27 cellular contexts compared by ENCODE assay signal in genomic region chr17:45255358-45255757, GRCh38. TPM values are rescaled to one million over a fixed set of nuclear protein-coding genes. Genes with fewer than 3 reads are reported as not detected.
DNase-seq lines count a peak whose midpoint lies in the region; ATAC-seq, FAIRE-seq and TF ChIP-seq lines count a peak whose summit lies in the region.
"Had no signal": no experiment of that assay in that cellular context is flagged by ENCODE, and none has a peak within 500 bp of the region (broad histone marks: within the 10 kb centered on the region; RNA-seq: fewer than 3 reads in every experiment).

No MANE protein-coding gene starts in this region.

- H3K4me1 Mint-ChIP-seq in WTC11 = peaks cover 16% of the 10 kb centered on the region

- H3K9me1 ChIP-seq in K562 (ENCODE audit: control insufficient read depth, insufficient read depth, low read length) = no peaks in the 10 kb centered on the region

- H3K4me2 ChIP-seq in HepG2 (ENCODE audit: low read depth, low read length) = no peak overlapping the region
- H3K4me2 ChIP-seq in K562 (ENCODE audit: insufficient read depth, low read length) = no peak overlapping the region

- in situ Hi-C loops in HepG2 (cut with HindIII; ENCODE audit: extremely low pct_ligation_motif_present, low pct_unique_long_range_greater_than_20kb) = no loop called here
- in situ Hi-C loops in K562 (cut with MboI) = no loop called here

- H3K36me3 ChIP-seq in HepG2 (replicated peaks in 1 of 2; ENCODE audit: control insufficient read depth in 1 of 2, insufficient read depth in 2 of 2, low read length in 2 of 2) (no peaks in the 10 kb centered on the region), right lobe of liver (no peaks in the 10 kb centered on the region), K562 (ENCODE audit: control insufficient read depth, insufficient read depth, low read length) (peaks cover 10% of the 10 kb centered on the region; the same call in 2 of the 3 replicates)
- H3K36me3 ChIP-seq: upper lobe of left lung had no signal

- no peak overlapping the region for H2AFZ ChIP-seq in HepG2 (ENCODE audit: low read length)
- no peak overlapping the region for H2AFZ ChIP-seq in K562 (ENCODE audit: low read depth, low read length)

- H3K4me1 ChIP-seq in HepG2 (ENCODE audit: insufficient read depth, low read length) (no peaks in the 10 kb centered on the region), right lobe of liver (no peaks in the 10 kb centered on the region), K562 (replicated peaks in 1 of 2; ENCODE audit: control insufficient read depth in 2 of 2, insufficient read depth in 2 of 2, low read length in 2 of 2) (peaks cover 43 to 65% of the 10 kb centered on the region in 2 experiments)

- no peak for TF ChIP-seq EP300 in HepG2 (IDR thresholded peaks at IDR 0.05; ENCODE audit: low read depth in 2 of 2, low read length in 2 of 2)
- no peak for TF ChIP-seq EP300 in HepG2 (CRISPR knock-in tag; IDR thresholded peaks at IDR 0.05; ENCODE audit: borderline replicate concordance)
- TF ChIP-seq EP300 in K562 (IDR thresholded peaks at IDR 0.05; ENCODE audit: low read length) = no peak

- CTCF ChIA-PET in HepG2 (lab: Yijun Ruan, JAX; ENCODE audit: low intra/inter-chr PET ratio, low total read pairs) = no interaction called here
- CTCF ChIA-PET in WTC11 (lab: Charles Lee) = interaction anchor here (1.2 to 4.9 kb wide), 7 partner anchors 8 to 176 kb away, joined by 3 to 32 read pairs (median 12); partner anchors contain the start of gene ACBD4
- CTCF ChIA-PET in K562 (lab: Yijun Ruan, JAX; ENCODE audit: low intra/inter-chr PET ratio) = no interaction called here

- H3K27ac ChIP-seq in HepG2 (ENCODE audit: extremely low read length, insufficient read depth, low read length) (no peak overlapping the region), right lobe of liver (no peak overlapping the region), K562 (ENCODE audit: extremely low read depth, low read depth, low read length) (no peak overlapping the region)
- H3K27ac ChIP-seq: upper lobe of left lung had no signal

- TF ChIP-seq POLR2A in HepG2 (IDR thresholded peaks at IDR 0.05; ENCODE audit: insufficient read depth in 1 of 2, low read depth in 2 of 2, low read length in 2 of 2) = no peak
- TF ChIP-seq POLR2A in right lobe of liver (IDR thresholded peaks at IDR 0.05) = no peak
- TF ChIP-seq POLR2A in K562 (conservative IDR thresholded peaks at IDR 0.05) = no peak

- intact Hi-C loops in HepG2 (cut with micrococcal nuclease; ENCODE audit: unreplicated experiment) (no loop called here), right lobe of liver (cut with DNase I) (no loop called here), K562 (cut with micrococcal nuclease) (no loop called here)

- TF ChIP-seq RAD21 in HepG2 (CRISPR knock-in tag; IDR thresholded peaks at IDR 0.05) = no peak
- no peak for TF ChIP-seq RAD21 in K562 (CRISPR knock-in tag; conservative IDR thresholded peaks at IDR 0.05 in 1 of 2, IDR thresholded peaks at IDR 0.05 in 1 of 2)

- no peak for FAIRE-seq in HepG2 (lab: Jason Lieb, UNC)
- FAIRE-seq in K562 (lab: Jason Lieb, UNC) = no peak
- FAIRE-seq: endometrium, frontal cortex had no signal

- TF ChIP-seq CTCF in HepG2 (CRISPR knock-in tag; IDR thresholded peaks at IDR 0.05) (no peak), right lobe of liver (IDR thresholded peaks at IDR 0.05) (no peak), WTC11 (IDR thresholded peaks at IDR 0.05) (no peak), K562 (IDR thresholded peaks at IDR 0.05 in 2 of 3, conservative IDR thresholded peaks at IDR 0.05 in 1 of 3; ENCODE audit: insufficient read depth in 2 of 3, low read depth in 1 of 3, low read length in 3 of 3) (no peak)

- DNase-seq in HepG2 (ENCODE audit: low spot score) = no peak
- no peak for DNase-seq in right lobe of liver
- DNase-seq in WTC11 (ENCODE audit: low spot score) = no peak
- DNase-seq in K562 (ENCODE audit: extremely low read depth in 1 of 4, low spot score in 3 of 4) = no peak
- DNase-seq in COLO829 (ENCODE audit: low spot score) = no peak
- DNase-seq in HuH-7.5 (ENCODE audit: low spot score) = no peak
- DNase-seq: activated CD4-positive, alpha-beta memory T cell treated with anti-CD3 and anti-CD28 coated beads, Interleukin-2, amount 10 ng/mL, durations not matched to agents 7 days and 5 days; activated naive CD4-positive, alpha-beta T cell; aorta; C1 segment of cervical spinal cord; caudate nucleus; mucosa of descending colon; NCI-H1092; NCI-H1694 treated with DMSO at 0.1 percent for 48 hours; NCI-H526 treated with DMSO at 0.1 percent for 48 hours; Right ventricle myocardium superior; stimulated activated CD4-positive, alpha-beta T cell treated with anti-CD3 and anti-CD28 coated beads, Interleukin-12 subunit alpha, Interleukin-12 subunit beta, amount 100 ng/mL, for 4 hours; stimulated activated CD4-positive, alpha-beta T cell treated with anti-CD3 and anti-CD28 coated beads, Interleukin-4, amount 100 ng/mL, for 1 hour; T-helper 9 cell; upper lobe of left lung had no signal

- ATAC-seq in HepG2 (no peak; the same call in 2 of the 3 replicates), right lobe of liver (no peak), WTC11 (no peak), K562 (no peak), GM19023 (IDR thresholded peaks at IDR 0.05; ENCODE audit: unreplicated experiment) (no peak)
- ATAC-seq: right cardiac atrium had no signal

- no peak overlapping the region for H3K27ac Mint-ChIP-seq in WTC11
- H3K27ac Mint-ChIP-seq: activated CD4-positive, alpha-beta memory T cell treated with anti-CD3 and anti-CD28 coated beads, Interleukin-2, amount 10 ng/mL, durations not matched to agents 7 days and 5 days had no signal

- WGBS in HepG2 (ENCODE audit: low lambda C conversion rate) = 76% methylated on average over 7 of the region's 8 CpGs
- no CpG with 5 or more reads among the region's 8 CpGs for WGBS in right lobe of liver (ENCODE audit: insufficient coverage, low coverage, low lambda C conversion rate, missing lambda C conversion rate)
- WGBS in K562 (ENCODE audit: insufficient coverage, low coverage, missing lambda C conversion rate) = 89% methylated on average over 8 of the region's 8 CpGs

- H3K9me3 ChIP-seq in HepG2 (ENCODE audit: low read length) = no peaks in the 10 kb centered on the region
- no peaks in the 10 kb centered on the region for H3K9me3 ChIP-seq in right lobe of liver
- H3K9me3 ChIP-seq in K562 (replicated peaks; ENCODE audit: control insufficient read depth, insufficient read depth, low read depth, low read length) = no peaks in the 10 kb centered on the region
- H3K9me3 ChIP-seq: mucosa of descending colon, upper lobe of left lung had no signal

- H3K4me3 Mint-ChIP-seq in WTC11 = no peak overlapping the region
- H3K4me3 Mint-ChIP-seq: activated CD4-positive, alpha-beta memory T cell treated with anti-CD3 and anti-CD28 coated beads, Interleukin-2, amount 10 ng/mL, durations not matched to agents 7 days and 5 days; neural crest cell had no signal

- no TSS peak for BruUV-seq in HepG2 (replicated peaks; lab: Mats Ljungman, UMichigan)
- no TSS peak for BruUV-seq in K562 (replicated peaks; lab: Mats Ljungman, UMichigan)

- no peak overlapping the region for H3K4me3 ChIP-seq in HepG2 (replicated peaks in 1 of 3; ENCODE audit: insufficient read depth in 1 of 3, low read depth in 2 of 3, low read length in 3 of 3)
- no peak overlapping the region for H3K4me3 ChIP-seq in right lobe of liver
- H3K4me3 ChIP-seq in K562 = no peak overlapping the region
- H3K4me3 ChIP-seq: lung, mucosa of descending colon, upper lobe of left lung had no signal

- H3K79me2 ChIP-seq in HepG2 (ENCODE audit: insufficient read depth, low read length) (no peaks in the 10 kb centered on the region), K562 (ENCODE audit: control insufficient read depth, insufficient read depth, low read length) (peaks cover 11% of the 10 kb centered on the region; the same call in 2 of the 3 replicates)

- H3K27me3 Mint-ChIP-seq in WTC11 (ENCODE audit: low read depth) = peaks cover under 1% of the 10 kb centered on the region
- H3K27me3 Mint-ChIP-seq: activated CD4-positive, alpha-beta memory T cell treated with anti-CD3 and anti-CD28 coated beads, Interleukin-2, amount 10 ng/mL, durations not matched to agents 7 days and 5 days had no signal

- no peaks in the 10 kb centered on the region for H3K9me3 Mint-ChIP-seq in WTC11
- H3K9me3 Mint-ChIP-seq: activated CD4-positive, alpha-beta memory T cell treated with anti-CD3 and anti-CD28 coated beads, Interleukin-2, amount 10 ng/mL, durations not matched to agents 7 days and 5 days; neural crest cell had no signal

- H3K27me3 ChIP-seq in HepG2 (ENCODE audit: control insufficient read depth in 1 of 2, insufficient read depth in 2 of 2, low read length in 2 of 2) (peaks cover 0 to 28% of the 10 kb centered on the region in 2 experiments; a peak in 2 of 5 replicates), right lobe of liver (no peaks in the 10 kb centered on the region), K562 (ENCODE audit: control insufficient read depth in 2 of 2, insufficient read depth in 2 of 2, low read length in 2 of 2) (no peaks in the 10 kb centered on the region)
- H3K27me3 ChIP-seq: upper lobe of left lung had no signal

- POLR2A ChIA-PET in HepG2 (lab: Yijun Ruan, JAX) = interaction anchor here (0.6 kb wide), 1 partner anchor 132 kb away, joined by 3 read pairs; no protein-coding TSS in a partner anchor
- POLR2A ChIA-PET in WTC11 (lab: Charles Lee) = interaction anchor here (0.6 to 1.6 kb wide), 2 partner anchors 94 to 107 kb away, joined by 3 to 4 read pairs; partner anchors contain the start of genes HEXIM1 and HEXIM2
- POLR2A ChIA-PET in K562 (lab: Yijun Ruan, JAX) = interaction anchor here (0.9 to 2.1 kb wide), 5 partner anchors 10 to 107 kb away, joined by 3 to 5 read pairs (median 5); partner anchors contain the start of gene HEXIM1

- H4K20me1 ChIP-seq in HepG2 (ENCODE audit: insufficient read depth, low read length) (no peaks in the 10 kb centered on the region), K562 (replicated peaks; ENCODE audit: control insufficient read depth, insufficient read depth, low read length) (no peaks in the 10 kb centered on the region)

- peaks cover 3% of the 10 kb centered on the region; the same call in 1 of the 2 replicates for H3K36me3 Mint-ChIP-seq in WTC11

- H3K9ac ChIP-seq in HepG2 (ENCODE audit: insufficient read depth, low read depth, low read length) (no peak overlapping the region), K562 (ENCODE audit: insufficient read depth in 1 of 2, low read depth in 2 of 2, low read length in 2 of 2) (peak overlapping the region in 1 of 2 experiments; percentile 62; a peak in 2 of 4 replicates)

RNA-seq across cellular contexts. Expression of gene SPATA32, which starts 6.5 kb away (rescaled TPM):
- not detected in 2 replicates for total RNA-seq in HepG2 (2016; rRNA removed; fragmentation: Illumina TruSeq; extraction: Trizol)
- total RNA-seq in HepG2 (2016; cell fraction: cytosol; rRNA removed; fragmentation: Illumina TruSeq; extraction: Trizol; ENCODE audit: low read depth) = not detected in 2 replicates
- not detected in 2 replicates for total RNA-seq in HepG2 (2016; cell fraction: insoluble cytoplasmic fraction; rRNA removed; fragmentation: Illumina TruSeq; extraction: Trizol)
- total RNA-seq in HepG2 (2016; cell fraction: membrane; rRNA removed; fragmentation: Illumina TruSeq; extraction: Trizol) = not detected in 2 replicates
- total RNA-seq in HepG2 (2016; cell fraction: nucleus; rRNA removed; fragmentation: Illumina TruSeq; extraction: Trizol) = not detected in 2 replicates
- not detected in 2 replicates for polyA plus RNA-seq in HepG2 (2011; rRNA removed)
- polyA plus RNA-seq in HepG2 (2011; cell fraction: cytosol; rRNA removed) = not detected in 2 replicates
- polyA plus RNA-seq in HepG2 (2011; cell fraction: nucleus; rRNA removed) = not detected in 2 replicates
- not detected in 2 replicates for polyA plus RNA-seq in HepG2 (2012)
- polyA plus RNA-seq in HepG2 (2016; cell fraction: cytosol; fragmentation: Illumina TruSeq; extraction: Trizol; ENCODE audit: low read depth) = not detected in 2 replicates
- not detected in 2 replicates for polyA plus RNA-seq in HepG2 (2016; cell fraction: insoluble cytoplasmic fraction; fragmentation: Illumina TruSeq; extraction: Trizol; ENCODE audit: low read depth)
- polyA plus RNA-seq in HepG2 (2016; cell fraction: membrane; fragmentation: Illumina TruSeq; extraction: Trizol; ENCODE audit: low read depth) = not detected in 2 replicates
- not detected in 2 replicates for polyA plus RNA-seq in HepG2 (2016; cell fraction: nucleus; fragmentation: Illumina TruSeq; extraction: Trizol; ENCODE audit: insufficient read depth, low read depth)
- not detected in 2 replicates for polyA minus RNA-seq in HepG2 (2011; rRNA and poly(A)+ RNA removed; ENCODE audit: low replicate concordance)
- not detected in 2 replicates for polyA minus RNA-seq in HepG2 (2011; cell fraction: cytosol; rRNA and poly(A)+ RNA removed)
- polyA minus RNA-seq in HepG2 (2011; cell fraction: nucleus; rRNA and poly(A)+ RNA removed) = not detected in 2 replicates
- not detected for total RNA-seq in right lobe of liver
- total RNA-seq in WTC11 (2021) = 0.14 to 0.15 TPM in 2 of 3 replicates, not detected in the other
- 0.30 and 0.49 TPM in 2 replicates for total RNA-seq in K562 (2011; cell fraction: chromatin; rRNA removed; ENCODE audit: low replicate concordance)
- total RNA-seq in K562 (2011; cell fraction: nucleolus; rRNA removed) = 0.17 and 0.26 TPM in 2 replicates
- 0.29 TPM in 1 of 2 replicates, not detected in the other for total RNA-seq in K562 (2011; cell fraction: nucleoplasm; rRNA removed)
- total RNA-seq in K562 (2014; rRNA removed) = not detected in 2 replicates
- not detected in 2 replicates for total RNA-seq in K562 (2014; rRNA removed; fragmentation: Illumina TruSeq; extraction: Trizol)
- not detected in 2 replicates for total RNA-seq in K562 (2015; rRNA removed; fragmentation: Illumina TruSeq; extraction: Trizol)
- not detected in 2 replicates for total RNA-seq in K562 (2021)
- polyA plus RNA-seq in K562 (2011; rRNA removed) = not detected in 2 replicates
- polyA plus RNA-seq in K562 (2011; cell fraction: cytosol; rRNA removed) = not detected in 2 replicates
- polyA plus RNA-seq in K562 (2011; cell fraction: nucleus; rRNA removed) = not detected in 2 replicates
- polyA plus RNA-seq in K562 (2012) = 0.18 and 0.30 TPM in 2 replicates
- not detected in 2 replicates for polyA plus RNA-seq in K562 (2014; fragmentation: Illumina TruSeq; extraction: Trizol)
- under 1 TPM; 0.03 to 0.06 TPM for polyA plus RNA-seq in K562 (2014; fragmentation: Nextera tagmentation; extraction: Ambion mirVana)
- not detected in 2 replicates for polyA plus RNA-seq in K562 (2014; rRNA removed)
- polyA minus RNA-seq in K562 (2011; rRNA and poly(A)+ RNA removed) = not detected in 2 replicates
- polyA minus RNA-seq in K562 (2011; cell fraction: cytosol; rRNA and poly(A)+ RNA removed) = not detected in 2 replicates
- not detected in 2 replicates for polyA minus RNA-seq in K562 (2011; cell fraction: nucleus; rRNA and poly(A)+ RNA removed)
- total RNA-seq: aorta, Daoy, frontal cortex, right cardiac atrium, Right ventricle myocardium superior had no signal
- polyA plus RNA-seq: aorta, right cardiac atrium had no signal

RNA-seq across cellular contexts. Expression of gene FMNL1, which starts 33.7 kb away (rescaled TPM):
- total RNA-seq in HepG2 (2016; rRNA removed; fragmentation: Illumina TruSeq; extraction: Trizol) = 0.39 and 0.53 TPM in 2 replicates
- total RNA-seq in HepG2 (2016; cell fraction: cytosol; rRNA removed; fragmentation: Illumina TruSeq; extraction: Trizol; ENCODE audit: low read depth) = 0.61 TPM in 1 of 2 replicates, not detected in the other
- 0.12 and 0.41 TPM in 2 replicates for total RNA-seq in HepG2 (2016; cell fraction: insoluble cytoplasmic fraction; rRNA removed; fragmentation: Illumina TruSeq; extraction: Trizol)
- 0.48 and 0.74 TPM in 2 replicates for total RNA-seq in HepG2 (2016; cell fraction: membrane; rRNA removed; fragmentation: Illumina TruSeq; extraction: Trizol)
- 0.56 and 0.63 TPM in 2 replicates for total RNA-seq in HepG2 (2016; cell fraction: nucleus; rRNA removed; fragmentation: Illumina TruSeq; extraction: Trizol)
- polyA plus RNA-seq in HepG2 (2011; rRNA removed) = 0.70 and 1.1 TPM in 2 replicates
- 0.38 and 0.48 TPM in 2 replicates for polyA plus RNA-seq in HepG2 (2011; cell fraction: cytosol; rRNA removed)
- polyA plus RNA-seq in HepG2 (2011; cell fraction: nucleus; rRNA removed) = 4.9 and 6.1 TPM in 2 replicates
- polyA plus RNA-seq in HepG2 (2012) = 0.78 and 1.2 TPM in 2 replicates
- 0.27 TPM in 1 of 2 replicates, not detected in the other for polyA plus RNA-seq in HepG2 (2016; cell fraction: cytosol; fragmentation: Illumina TruSeq; extraction: Trizol; ENCODE audit: low read depth)
- 0.37 and 0.69 TPM in 2 replicates for polyA plus RNA-seq in HepG2 (2016; cell fraction: insoluble cytoplasmic fraction; fragmentation: Illumina TruSeq; extraction: Trizol; ENCODE audit: low read depth)
- 0.31 and 0.37 TPM in 2 replicates for polyA plus RNA-seq in HepG2 (2016; cell fraction: membrane; fragmentation: Illumina TruSeq; extraction: Trizol; ENCODE audit: low read depth)
- 1.9 and 2.6 TPM in 2 replicates for polyA plus RNA-seq in HepG2 (2016; cell fraction: nucleus; fragmentation: Illumina TruSeq; extraction: Trizol; ENCODE audit: insufficient read depth, low read depth)
- 0.68 and 17.4 TPM in 2 replicates for polyA minus RNA-seq in HepG2 (2011; rRNA and poly(A)+ RNA removed; ENCODE audit: low replicate concordance)
- 0.69 TPM in 1 of 2 replicates, not detected in the other for polyA minus RNA-seq in HepG2 (2011; cell fraction: cytosol; rRNA and poly(A)+ RNA removed)
- polyA minus RNA-seq in HepG2 (2011; cell fraction: nucleus; rRNA and poly(A)+ RNA removed) = 0.77 and 1.4 TPM in 2 replicates
- total RNA-seq in right lobe of liver = 1 to 10 TPM; 3.7 to 10.0 (median 5.1) TPM
- total RNA-seq in WTC11 (2021) = 5.3 to 7.9 TPM (median 7.3 TPM) in 3 replicates
- 52.9 and 134 TPM in 2 replicates for total RNA-seq in K562 (2011; cell fraction: chromatin; rRNA removed; ENCODE audit: low replicate concordance)
- 50.8 and 62.5 TPM in 2 replicates for total RNA-seq in K562 (2011; cell fraction: nucleolus; rRNA removed)
- total RNA-seq in K562 (2011; cell fraction: nucleoplasm; rRNA removed) = 48.8 and 58.4 TPM in 2 replicates
- 6.9 and 10.1 TPM in 2 replicates for total RNA-seq in K562 (2014; rRNA removed)
- 5.7 and 5.8 TPM in 2 replicates for total RNA-seq in K562 (2014; rRNA removed; fragmentation: Illumina TruSeq; extraction: Trizol)
- total RNA-seq in K562 (2015; rRNA removed; fragmentation: Illumina TruSeq; extraction: Trizol) = 8.3 and 10.7 TPM in 2 replicates
- total RNA-seq in K562 (2021) = 32.1 and 36.6 TPM in 2 replicates
- polyA plus RNA-seq in K562 (2011; rRNA removed) = 7.7 TPM in 2 replicates
- polyA plus RNA-seq in K562 (2011; cell fraction: cytosol; rRNA removed) = 6.3 and 8.7 TPM in 2 replicates
- 57.8 and 61.3 TPM in 2 replicates for polyA plus RNA-seq in K562 (2011; cell fraction: nucleus; rRNA removed)
- polyA plus RNA-seq in K562 (2012) = 40.6 and 95.2 TPM in 2 replicates
- 24.1 and 31.8 TPM in 2 replicates for polyA plus RNA-seq in K562 (2014; fragmentation: Illumina TruSeq; extraction: Trizol)
- 1 to 10 TPM in 1 of 2 experiments, under 1 TPM in 1; 0.70 to 1.3 TPM for polyA plus RNA-seq in K562 (2014; fragmentation: Nextera tagmentation; extraction: Ambion mirVana)
- 16.6 and 16.9 TPM in 2 replicates for polyA plus RNA-seq in K562 (2014; rRNA removed)
- 3.6 and 10.5 TPM in 2 replicates for polyA minus RNA-seq in K562 (2011; rRNA and poly(A)+ RNA removed)
- polyA minus RNA-seq in K562 (2011; cell fraction: cytosol; rRNA and poly(A)+ RNA removed) = 19.9 and 27.9 TPM in 2 replicates
- 14.5 and 19.8 TPM in 2 replicates for polyA minus RNA-seq in K562 (2011; cell fraction: nucleus; rRNA and poly(A)+ RNA removed)

Comparison
In these comparisons a context has a peak if more than half of its experiments do, and no peak if none do; other contexts are left out.
1. Of the 241 proteins assayed by ChIP-seq in both HepG2 and K562: peak only in HepG2: none; only in K562: POLR2G and PRDM10; in both: none; in neither: 239.